20 cellular contexts compared by ENCODE assay signal in genomic region chr19:45975296-45975695, GRCh38. TPM values are rescaled to one million over a fixed set of nuclear protein-coding genes. Genes with fewer than 3 reads are reported as not detected.
"Had no signal": no experiment of that assay in that cellular context is flagged by ENCODE, and none has a peak within 500 bp of the region (broad histone marks: within the 10 kb centered on the region; RNA-seq: fewer than 3 reads in every experiment).

No MANE protein-coding gene starts in this region.

- H3K9me3 ChIP-seq: breast epithelium, gastroesophageal sphincter, pancreas, thoracic aorta, upper lobe of right lung had no signal

- H3K27ac ChIP-seq: breast epithelium, gastroesophageal sphincter, pancreas, stomach, thoracic aorta, upper lobe of right lung had no signal

- H3K4me3 Mint-ChIP-seq: activated CD4-positive, alpha-beta T cell treated with anti-CD3 and anti-CD28 coated beads, Interleukin-2, amount 10 ng/mL, durations not matched to agents 24 days and 14 days; activated naive CD8-positive, alpha-beta T cell treated with anti-CD3 and anti-CD28 coated beads, Interleukin-2, amount 10 ng/mL, durations not matched to agents 7 days and 5 days; activated T-helper 1 cell treated with anti-CD3 and anti-CD28 coated beads, Interleukin-12 subunit alpha, Interleukin-12 subunit beta, Interleukin-2, Interleukin-4 antibody, amounts not matched to agents 30 ng/mL and 10 ng/mL and 1 ng/mL, durations not matched to agents 14 hours and 24 hours and 36 hours had no signal

- H3K36me3 ChIP-seq: breast epithelium, gastroesophageal sphincter, pancreas, stomach, thoracic aorta, upper lobe of right lung had no signal

- H3K27ac Mint-ChIP-seq: activated CD4-positive, alpha-beta T cell treated with anti-CD3 and anti-CD28 coated beads, Interleukin-2, amount 10 ng/mL, durations not matched to agents 24 days and 14 days; activated naive CD8-positive, alpha-beta T cell treated with anti-CD3 and anti-CD28 coated beads, Interleukin-2, amount 10 ng/mL, durations not matched to agents 7 days and 5 days; activated T-helper 1 cell treated with anti-CD3 and anti-CD28 coated beads, Interleukin-12 subunit alpha, Interleukin-12 subunit beta, Interleukin-2, Interleukin-4 antibody, amounts not matched to agents 30 ng/mL and 10 ng/mL and 1 ng/mL, durations not matched to agents 14 hours and 24 hours and 36 hours had no signal

- DNase-seq: activated CD4-positive, alpha-beta T cell treated with anti-CD3 and anti-CD28 coated beads, Interleukin-2, amount 10 ng/mL, durations not matched to agents 24 days and 14 days; activated CD4-positive, CD25-positive, alpha-beta regulatory T cell; activated CD8-positive, alpha-beta memory T cell treated with anti-CD3 and anti-CD28 coated beads for 24 hours; activated naive CD4-positive, alpha-beta T cell; activated naive CD8-positive, alpha-beta T cell treated with anti-CD3 and anti-CD28 coated beads, Interleukin-2, amount 10 ng/mL, durations not matched to agents 7 days and 5 days; aorta; dermis blood vessel endothelial cell; midbrain; pancreas; stimulated activated CD4-positive, alpha-beta T cell treated with anti-CD3 and anti-CD28 coated beads, Interleukin-1b, Interleukin-23, amount 100 ng/mL, for 48 hours; stomach; upper lobe of right lung had no signal

- H3K4me3 ChIP-seq: breast epithelium, gastroesophageal sphincter, pancreas, stomach, thoracic aorta, upper lobe of right lung had no signal

- H3K9me3 Mint-ChIP-seq: activated CD4-positive, alpha-beta T cell treated with anti-CD3 and anti-CD28 coated beads, Interleukin-2, amount 10 ng/mL, durations not matched to agents 24 days and 14 days; activated naive CD8-positive, alpha-beta T cell treated with anti-CD3 and anti-CD28 coated beads, Interleukin-2, amount 10 ng/mL, durations not matched to agents 7 days and 5 days; activated T-helper 1 cell treated with anti-CD3 and anti-CD28 coated beads, Interleukin-12 subunit alpha, Interleukin-12 subunit beta, Interleukin-2, Interleukin-4 antibody, amounts not matched to agents 30 ng/mL and 10 ng/mL and 1 ng/mL, durations not matched to agents 14 hours and 24 hours and 36 hours had no signal

- H3K4me1 ChIP-seq: breast epithelium, pancreas, upper lobe of right lung had no signal

- H3K36me3 Mint-ChIP-seq: activated naive CD8-positive, alpha-beta T cell treated with anti-CD3 and anti-CD28 coated beads, Interleukin-2, amount 10 ng/mL, durations not matched to agents 7 days and 5 days had no signal

RNA-seq across cellular contexts. Expression of gene NOVA2, which starts 1.6 kb away (rescaled TPM):
- total RNA-seq: activated CD4-positive, alpha-beta T cell treated with anti-CD3 and anti-CD28 coated beads, Interleukin-2, amount 10 ng/mL, durations not matched to agents 24 days and 14 days; activated naive CD8-positive, alpha-beta T cell treated with anti-CD3 and anti-CD28 coated beads, Interleukin-2, amount 10 ng/mL, durations not matched to agents 7 days and 5 days; activated T-helper 1 cell treated with anti-CD3 and anti-CD28 coated beads, Interleukin-12 subunit alpha, Interleukin-12 subunit beta, Interleukin-2, Interleukin-4 antibody, amounts not matched to agents 30 ng/mL and 10 ng/mL and 1 ng/mL, durations not matched to agents 14 hours and 24 hours and 36 hours; myocyte had no signal

RNA-seq across cellular contexts. Expression of gene PGLYRP1, which starts 47.6 kb away (rescaled TPM):
- total RNA-seq: activated CD4-positive, alpha-beta T cell treated with anti-CD3 and anti-CD28 coated beads, Interleukin-2, amount 10 ng/mL, durations not matched to agents 24 days and 14 days; activated naive CD8-positive, alpha-beta T cell treated with anti-CD3 and anti-CD28 coated beads, Interleukin-2, amount 10 ng/mL, durations not matched to agents 7 days and 5 days; activated T-helper 1 cell treated with anti-CD3 and anti-CD28 coated beads, Interleukin-12 subunit alpha, Interleukin-12 subunit beta, Interleukin-2, Interleukin-4 antibody, amounts not matched to agents 30 ng/mL and 10 ng/mL and 1 ng/mL, durations not matched to agents 14 hours and 24 hours and 36 hours; breast epithelium; cerebellum; dermis blood vessel endothelial cell; gastroesophageal sphincter; lung microvascular endothelial cell; myocyte; stomach; T-helper 2 cell treated with Interferon-gamma antibody and Interleukin-4, amounts not matched to agents 100 ng/mL and 5 ng/mL, for 36 hours; thoracic aorta had no signal
- polyA plus RNA-seq: pancreas had no signal
